ENCODE assay signal across 9 cellular contexts in genomic region chr19:8334458-8335342, GRCh38. TPM values are rescaled to one million over a fixed set of nuclear protein-coding genes. Genes with fewer than 3 reads are reported as not detected.
DNase-seq lines count a peak whose midpoint lies in the region; ATAC-seq and TF ChIP-seq lines count a peak whose summit lies in the region.
"Had no signal": no experiment of that assay in that cellular context is flagged by ENCODE, and none has a peak within 500 bp of the region (broad histone marks: within the 10 kb centered on the region; RNA-seq: fewer than 3 reads in every experiment).

No MANE protein-coding gene starts in this region.

- H3K9ac ChIP-seq in PC-3 (ENCODE audit: low read length) (no peak overlapping the region), colonic mucosa (ENCODE audit: low read depth in 2 of 2, low read length in 2 of 2) (no peak overlapping the region)
- H3K9ac ChIP-seq: KMS-11 had no signal

- H3K4me1 ChIP-seq in HEK293 (ENCODE audit: control insufficient read depth, insufficient read depth, low read length) (no peaks in the 10 kb centered on the region; the same call in 1 of the 2 replicates), PC-3 (ENCODE audit: insufficient read depth, low read length) (peaks cover 11% of the 10 kb centered on the region; the same call in 1 of the 2 replicates), colonic mucosa (peaks cover 9% of the 10 kb centered on the region)

- no peaks in the 10 kb centered on the region for H4K20me1 ChIP-seq in PC-3 (ENCODE audit: low read length)

- CTCF ChIA-PET in HEK293 (lab: Yijun Ruan, JAX), result interaction anchor here (0.6 to 1.2 kb wide), 5 partner anchors 10 to 245 kb away, joined by 3 to 5 read pairs (median 3); no protein-coding TSS in a partner anchor
- CTCF ChIA-PET in PC-3 (lab: Charles Lee), result interaction anchor here (0.6 to 1.2 kb wide), 3 partner anchors 13 to 56 kb away, joined by 3 to 12 read pairs (median 3); partner anchors contain the start of genes CD320 and RAB11B

- H3K9me2 ChIP-seq in PC-3 (replicated peaks; ENCODE audit: low read length), result no peaks in the 10 kb centered on the region

- H3F3A ChIP-seq in PC-3 (ENCODE audit: low read length, unreplicated experiment), result no peaks in the 10 kb centered on the region

- intact Hi-C loops in PC-3 (cut with micrococcal nuclease) (no loop called here), colonic mucosa (cut with DNase I) (no loop called here)

- TF ChIP-seq CTCF in HEK293 (tag by site-specific recombination; IDR thresholded peaks at IDR 0.05), result no peak
- TF ChIP-seq CTCF in PC-3 (conservative IDR thresholded peaks at IDR 0.05; ENCODE audit: low read depth, low read length), result no peak
- TF ChIP-seq CTCF in colonic mucosa (IDR thresholded peaks at IDR 0.05), result no peak

- no peaks in the 10 kb centered on the region for H3K9me3 Mint-ChIP-seq in memory B cell

- peak overlapping the region; percentile 92 for H3K4me2 ChIP-seq in PC-3 (ENCODE audit: low read length)
- H3K4me2 ChIP-seq: KMS-11 had no signal

- BruUV-seq in PC-3 (replicated peaks; lab: Mats Ljungman, UMichigan), result no TSS peak

- POLR2A ChIA-PET in HEK293 (lab: Yijun Ruan, JAX), result interaction anchor here (0.6 to 2.9 kb wide), 3 partner anchors 10 to 68 kb away, joined by 5 to 22 read pairs (median 9); partner anchors contain the start of genes NDUFA7 and RPS28
- POLR2A ChIA-PET in PC-3 (lab: Charles Lee; ENCODE audit: unreplicated experiment), result interaction anchor here (0.6 kb wide), 1 partner anchor 115 kb away, joined by 3 read pairs; no protein-coding TSS in a partner anchor

- H3K27ac Mint-ChIP-seq in memory B cell, result no peak overlapping the region

- no peaks in the 10 kb centered on the region for H3K36me3 Mint-ChIP-seq in memory B cell

- peak overlapping the region; percentile 31 for H3K4me3 ChIP-seq in HEK293 (ENCODE audit: low read depth, low read length)
- H3K4me3 ChIP-seq in PC-3 (ENCODE audit: low read length), result peak overlapping the region; percentile 66
- peak overlapping the region; percentile 29 for H3K4me3 ChIP-seq in colonic mucosa

- H3K27me3 Mint-ChIP-seq in memory B cell, result peaks cover 14% of the 10 kb centered on the region

- peak; percentile 92 for DNase-seq in D341Med (ENCODE audit: low spot score)
- peak; percentile 87 for DNase-seq in PC-3
- peak; percentile 59 for DNase-seq in colonic mucosa
- DNase-seq in memory B cell (ENCODE audit: low spot score in 2 of 2), result no peak

- peaks cover 5% of the 10 kb centered on the region for H3K4me1 Mint-ChIP-seq in memory B cell

- no peaks in the 10 kb centered on the region for H3K79me2 ChIP-seq in PC-3 (ENCODE audit: low read length)

- no peaks in the 10 kb centered on the region for H3K9me3 ChIP-seq in HEK293 (ENCODE audit: control insufficient read depth, insufficient read depth, low read depth, low read length)
- no peaks in the 10 kb centered on the region for H3K9me3 ChIP-seq in PC-3 (ENCODE audit: low read length)
- no peaks in the 10 kb centered on the region for H3K9me3 ChIP-seq in colonic mucosa

- ATAC-seq in PC-3, result peak; percentile 70
- peak; percentile 25 for ATAC-seq in memory B cell (ENCODE audit: low read depth)
- no peak for ATAC-seq in GM19455 (IDR thresholded peaks at IDR 0.05; ENCODE audit: unreplicated experiment)
- ATAC-seq in HG02642 (IDR thresholded peaks at IDR 0.05; ENCODE audit: poor library complexity, unreplicated experiment), result no peak
- ATAC-seq in GM18520 (IDR thresholded peaks at IDR 0.05; ENCODE audit: unreplicated experiment), result no peak

- H2AFZ ChIP-seq in PC-3 (ENCODE audit: low read length), result peak overlapping the region; percentile 87

- H3K27ac ChIP-seq in HEK293 (ENCODE audit: extremely low read depth, low read depth, low read length), result peak overlapping the region; percentile 21; the same call in 1 of the 2 replicates
- no peak overlapping the region for H3K27ac ChIP-seq in PC-3 (ENCODE audit: low read length)
- H3K27ac ChIP-seq in colonic mucosa, result no peak overlapping the region
- H3K27ac ChIP-seq: KMS-11 had no signal

- H3K27me3 ChIP-seq in PC-3 (ENCODE audit: low read length), result peaks cover 22% of the 10 kb centered on the region
- H3K27me3 ChIP-seq in colonic mucosa, result peaks cover 31% of the 10 kb centered on the region

- H3K4me3 Mint-ChIP-seq in memory B cell, result no peak overlapping the region

- no peaks in the 10 kb centered on the region for H3K36me3 ChIP-seq in HEK293 (ENCODE audit: control insufficient read depth in 2 of 2, insufficient read depth in 1 of 2, low read length in 2 of 2)
- H3K36me3 ChIP-seq in PC-3 (ENCODE audit: low read depth, low read length), result no peaks in the 10 kb centered on the region
- no peaks in the 10 kb centered on the region for H3K36me3 ChIP-seq in colonic mucosa

TF ChIP-seq in HEK293, 187 proteins besides CTCF, POLR2A, EP300 and RAD21 (continues in another document):
- TF ChIP-seq ZNF2 (tag by site-specific recombination; IDR thresholded peaks at IDR 0.05) (0 out of 2 replicates have a peak, but pooled peaks have one; percentile 16), ZNF10 (tag by site-specific recombination; IDR thresholded peaks at IDR 0.05) (peak; percentile 80; the same call in 1 of the 2 replicates), ZBTB8A (tag by site-specific recombination; IDR thresholded peaks at IDR 0.05) (peak; percentile 60; the same call in 1 of the 2 replicates), ZNF394 (tag by site-specific recombination; IDR thresholded peaks at IDR 0.05; ENCODE audit: borderline replicate concordance) (no peak), ZNF449 (tag by site-specific recombination; IDR thresholded peaks at IDR 0.05) (0 out of 2 replicates have a peak, but pooled peaks have one; percentile 7), ZNF692 (tag by site-specific recombination; IDR thresholded peaks at IDR 0.05) (peak; percentile 50; the same call in 1 of the 2 replicates), ZBTB26 (tag by site-specific recombination; optimal IDR thresholded peaks at IDR 0.05) (peak; percentile 55)
- TF ChIP-seq, protein P1, sequence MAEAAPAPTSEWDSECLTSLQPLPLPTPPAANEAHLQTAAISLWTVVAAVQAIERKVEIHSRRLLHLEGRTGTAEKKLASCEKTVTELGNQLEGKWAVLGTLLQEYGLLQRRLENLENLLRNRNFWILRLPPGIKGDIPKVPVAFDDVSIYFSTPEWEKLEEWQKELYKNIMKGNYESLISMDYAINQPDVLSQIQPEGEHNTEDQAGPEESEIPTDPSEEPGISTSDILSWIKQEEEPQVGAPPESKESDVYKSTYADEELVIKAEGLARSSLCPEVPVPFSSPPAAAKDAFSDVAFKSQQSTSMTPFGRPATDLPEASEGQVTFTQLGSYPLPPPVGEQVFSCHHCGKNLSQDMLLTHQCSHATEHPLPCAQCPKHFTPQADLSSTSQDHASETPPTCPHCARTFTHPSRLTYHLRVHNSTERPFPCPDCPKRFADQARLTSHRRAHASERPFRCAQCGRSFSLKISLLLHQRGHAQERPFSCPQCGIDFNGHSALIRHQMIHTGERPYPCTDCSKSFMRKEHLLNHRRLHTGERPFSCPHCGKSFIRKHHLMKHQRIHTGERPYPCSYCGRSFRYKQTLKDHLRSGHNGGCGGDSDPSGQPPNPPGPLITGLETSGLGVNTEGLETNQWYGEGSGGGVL (tag by site-specific recombination; IDR thresholded peaks at IDR 0.05), result peak; percentile 23; the same call in 1 of the 2 replicates

RNA-seq across cellular contexts. Expression of gene KANK3, which starts 8.4 kb away (rescaled TPM):
- 0.81 and 0.87 TPM in 2 replicates for total RNA-seq in PC-3 (2014; rRNA removed)
- 1 to 10 TPM; 1.7 to 2.7 TPM for total RNA-seq in colonic mucosa

RNA-seq across cellular contexts. Expression of gene RPS28, which starts 13.4 kb away (rescaled TPM):
- total RNA-seq in PC-3 (2014; rRNA removed) (2,594 and 2,746 TPM in 2 replicates), colonic mucosa (1,000 to 10,000 TPM; 1,587 to 1,854 TPM)

RNA-seq across cellular contexts. Expression of gene NDUFA7, which starts 13.5 kb away (rescaled TPM):
- total RNA-seq in PC-3 (2014; rRNA removed) (98.5 and 144 TPM in 2 replicates), colonic mucosa (10 to 100 TPM; 57.4 to 58.3 TPM)

RNA-seq across cellular contexts. Expression of gene CD320, which starts 26.5 kb away (rescaled TPM):
- total RNA-seq in PC-3 (2014; rRNA removed) (217 and 221 TPM in 2 replicates), colonic mucosa (100 to 1,000 TPM in 1 of 2 donors, 10 to 100 TPM in 1; 34.1 to 154 TPM)

RNA-seq across cellular contexts. Expression of gene ANGPTL4, which starts 29.3 kb away (rescaled TPM):
- total RNA-seq in PC-3 (2014; rRNA removed), result 6.7 and 10.7 TPM in 2 replicates
- 1 to 10 TPM; 7.7 to 8.1 TPM for total RNA-seq in colonic mucosa

Comparison
In these comparisons a context has a peak if more than half of its experiments do, and no peak if none do; other contexts are left out.
1. DNase-seq: peak in D341Med (single experiment), PC-3 (single experiment) and colonic mucosa (single experiment); none in memory B cell (0 of 2).
2. ATAC-seq: peak in PC-3 (single experiment) and memory B cell (single experiment); none in GM19455 (single experiment), HG02642 (single experiment) and GM18520 (single experiment).
3. Peak in every context shown above with its lines, with median percentiles within 50 percentile points of each other: H3K4me3 ChIP-seq.